In the genomic region with DNA sequence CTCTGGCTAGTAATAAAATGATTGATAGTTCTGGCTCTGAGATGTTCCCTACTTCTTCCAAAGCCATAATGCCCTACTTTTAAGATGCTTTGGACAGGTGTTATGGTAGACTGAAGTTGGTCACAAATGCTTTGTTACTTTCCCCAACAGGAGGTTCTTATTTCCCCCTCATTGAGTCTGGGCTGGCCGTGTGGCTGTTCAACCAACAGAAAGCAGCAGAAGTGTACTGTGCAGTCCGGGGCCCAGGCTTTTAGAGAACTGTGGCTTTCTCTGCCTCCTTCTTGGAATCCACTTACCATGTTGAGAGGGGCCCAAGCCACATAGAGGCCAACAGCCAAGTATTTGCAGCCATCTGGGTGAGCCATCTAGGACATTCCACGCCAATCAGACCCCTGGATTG, we compare ENCODE assay signal across 26 cellular contexts.
"Had no signal": no experiment of that assay in that cellular context is flagged by ENCODE, and none has a peak within 500 bp of the region (broad histone marks: within the 10 kb centered on the region; RNA-seq: fewer than 3 reads in every experiment).

No MANE protein-coding gene starts in this region.

- H3K4me3 ChIP-seq: esophagus muscularis mucosa, gastroesophageal sphincter, heart left ventricle, hepatocyte, lung, pancreas, right lobe of liver, stomach, testis, tibial artery had no signal

- H3K4me2 ChIP-seq: hepatocyte had no signal

- H3K27me3 ChIP-seq: foreskin keratinocyte, gastroesophageal sphincter, heart left ventricle, hepatocyte, neutrophil, pancreas, right lobe of liver, stomach, testis, tibial artery had no signal

- H3K36me3 Mint-ChIP-seq: stimulated activated effector memory CD8-positive, alpha-beta T cell treated with anti-CD3 and anti-CD28 coated beads, Interleukin-12 subunit alpha, Interleukin-12 subunit beta, amount 100 ng/mL, for 72 hours had no signal

- H3K27ac ChIP-seq: esophagus muscularis mucosa, foreskin keratinocyte, gastroesophageal sphincter, heart left ventricle, hepatocyte, neutrophil, pancreas, right lobe of liver, stomach, testis, tibial artery had no signal

- H3K4me1 Mint-ChIP-seq: memory B cell had no signal

- H2AFZ ChIP-seq: hepatocyte had no signal

- H3K27ac Mint-ChIP-seq: memory B cell; stimulated activated effector memory CD8-positive, alpha-beta T cell treated with anti-CD3 and anti-CD28 coated beads, Interleukin-12 subunit alpha, Interleukin-12 subunit beta, amount 100 ng/mL, for 72 hours; type B pancreatic cell had no signal

- H3K9me3 ChIP-seq: esophagus muscularis mucosa, gastroesophageal sphincter, heart left ventricle, neutrophil, pancreas, right lobe of liver, stomach, testis, tibial artery had no signal

- H3K9me3 Mint-ChIP-seq: memory B cell; naive thymus-derived CD8-positive, alpha-beta T cell; neural crest cell; stimulated activated effector memory CD8-positive, alpha-beta T cell treated with anti-CD3 and anti-CD28 coated beads, Interleukin-12 subunit alpha, Interleukin-12 subunit beta, amount 100 ng/mL, for 72 hours; type B pancreatic cell had no signal

- H3K4me3 Mint-ChIP-seq: memory B cell; naive thymus-derived CD8-positive, alpha-beta T cell; neural crest cell; stimulated activated effector memory CD8-positive, alpha-beta T cell treated with anti-CD3 and anti-CD28 coated beads, Interleukin-12 subunit alpha, Interleukin-12 subunit beta, amount 100 ng/mL, for 72 hours; type B pancreatic cell had no signal

- DNase-seq: dermis blood vessel endothelial cell; effector memory CD4-positive, alpha-beta T cell; foreskin keratinocyte; heart left ventricle; kidney; midbrain; naive thymus-derived CD8-positive, alpha-beta T cell; pancreas; retina; right lobe of liver; stimulated activated CD4-positive, alpha-beta T cell treated with anti-CD3 and anti-CD28 coated beads, Interleukin-2, amount 100 ng/mL, for 24 hours; stimulated activated CD4-positive, alpha-beta T cell treated with anti-CD3 and anti-CD28 coated beads, Interleukin-4, amount 100 ng/mL, for 24 hours; stimulated activated naive CD4-positive, alpha-beta T cell treated with Interleukin-2 at 50 U/mL for 16 hours; stomach; testis; tibial artery had no signal

- H3K79me2 ChIP-seq: hepatocyte had no signal

- H3K27me3 Mint-ChIP-seq: memory B cell, type B pancreatic cell had no signal

- H3K36me3 ChIP-seq: neutrophil, pancreas, right lobe of liver had no signal

- ATAC-seq: foreskin keratinocyte; gastroesophageal sphincter; heart left ventricle; left lobe of liver; naive thymus-derived CD8-positive, alpha-beta T cell; pancreas; right lobe of liver; stimulated activated effector memory CD8-positive, alpha-beta T cell treated with anti-CD3 and anti-CD28 coated beads, Interleukin-12 subunit alpha, Interleukin-12 subunit beta, amount 100 ng/mL, for 72 hours had no signal

- H3K4me1 ChIP-seq: gastroesophageal sphincter, pancreas, stomach, testis, tibial artery had no signal
